In genomic region chr2:10448646-10449480, GRCh38 we compare ENCODE assay signal across 8 cellular contexts. TPM values are rescaled to one million over a fixed set of nuclear protein-coding genes. Genes with fewer than 3 reads are reported as not detected.
DNase-seq lines count a peak whose midpoint lies in the region; ATAC-seq, FAIRE-seq and TF ChIP-seq lines count a peak whose summit lies in the region.

No MANE protein-coding gene starts in this region.

- no peak for FAIRE-seq in kidney (lab: Jason Lieb, UNC)

- peak overlapping the region in 4 of 5 experiments; percentile 28 to 85 (median 72) for H3K27ac Mint-ChIP-seq in brain

- H3K9ac ChIP-seq in kidney (ENCODE audit: low read length in 2 of 2): peak overlapping the region; percentile 45 to 84

- peaks cover 17% of the 10 kb centered on the region for H3K36me3 Mint-ChIP-seq in brain

- ATAC-seq in GM18502 (IDR thresholded peaks at IDR 0.05; ENCODE audit: poor library complexity, unreplicated experiment) (peak; percentile 62), HG02870 (IDR thresholded peaks at IDR 0.05; ENCODE audit: unreplicated experiment) (peak; percentile 52)

- peaks cover 10 to 11% of the 10 kb centered on the region in 2 donors for H3K4me1 ChIP-seq in kidney (ENCODE audit: control insufficient read depth in 1 of 2, insufficient read depth in 1 of 2, low read depth in 1 of 2, low read length in 2 of 2)

- no peaks in the 10 kb centered on the region for H3K9me3 ChIP-seq in kidney (ENCODE audit: control insufficient read depth in 1 of 2, low read length in 2 of 2)

- peaks cover 3% of the 10 kb centered on the region for H3K27me3 Mint-ChIP-seq in brain

- TF ChIP-seq CTCF in brain (conservative IDR thresholded peaks at IDR 0.05) (peak in 1 of 2 experiments; percentile 17), kidney (IDR thresholded peaks at IDR 0.05; ENCODE audit: borderline replicate concordance, extremely low read depth, insufficient read depth) (peak; percentile 7)

- peak overlapping the region; percentile 68 to 76 for H3K4me3 ChIP-seq in kidney (ENCODE audit: low read length in 2 of 2)

- peaks cover 60% of the 10 kb centered on the region for H3K4me1 Mint-ChIP-seq in brain

- intact Hi-C loops in kidney (cut with DNase I): no loop called here

- H3K4me3 Mint-ChIP-seq in brain: peak overlapping the region; percentile 78 to 81 (median 80)

- H3K36me3 ChIP-seq in kidney (ENCODE audit: control insufficient read depth in 1 of 2, insufficient read depth in 2 of 2, low read length in 2 of 2): peaks cover 8 to 10% of the 10 kb centered on the region in 2 donors

- H3K27ac ChIP-seq in kidney (ENCODE audit: low read depth in 2 of 2, low read length in 2 of 2): peak overlapping the region; percentile 94

- DNase-seq in NCI-H146 (lab: John Stamatoyannopoulos, UW) (peak; percentile 97), T-helper 22 cell (ENCODE audit: low read depth) (peak; percentile 90), kidney (peak; percentile 97), COLO829 (ENCODE audit: low spot score) (no peak)
- DNase-seq in stimulated activated CD4-positive, alpha-beta T cell treated with anti-CD3 and anti-CD28 coated beads, Interleukin-1b, Interleukin-23, amount 100 ng/mL, for 1 hour (ENCODE audit: low read depth in 2 of 2): peak; percentile 85 to 91

- peaks cover 0 to 4% (median 0%) of the 10 kb centered on the region in 5 experiments for H3K9me3 Mint-ChIP-seq in brain

RNA-seq across cellular contexts. Expression of gene ODC1, which starts 0.7 kb away (rescaled TPM):
- 75.0 TPM for polyA plus RNA-seq in brain (ENCODE audit: insufficient read depth, low read depth, low replicate concordance)
- total RNA-seq in kidney: 97.5 TPM
- polyA plus RNA-seq in kidney (ENCODE audit: insufficient read depth, low read depth, low replicate concordance): 94.4 TPM
